ENCODE assay signal across 22 cellular contexts in genomic region chr7:22269963-22270362, GRCh38.
DNase-seq lines count a peak whose midpoint lies in the region; ATAC-seq, FAIRE-seq and TF ChIP-seq lines count a peak whose summit lies in the region.
"Had no signal": no experiment of that assay in that cellular context is flagged by ENCODE, and none has a peak within 500 bp of the region (broad histone marks: within the 10 kb centered on the region; RNA-seq: fewer than 3 reads in every experiment).

No MANE protein-coding gene starts in this region.

- H3K4me3 Mint-ChIP-seq in endodermal cell: no peak overlapping the region
- H3K4me3 Mint-ChIP-seq: activated T-helper 1 cell treated with anti-CD3 and anti-CD28 coated beads, Interleukin-12 subunit alpha, Interleukin-12 subunit beta, Interleukin-2, Interleukin-4 antibody, amounts not matched to agents 30 ng/mL and 10 ng/mL and 1 ng/mL, durations not matched to agents 14 hours and 24 hours and 36 hours had no signal

- no peaks in the 10 kb centered on the region for H3K9me3 Mint-ChIP-seq in endodermal cell
- H3K9me3 Mint-ChIP-seq: activated T-helper 1 cell treated with anti-CD3 and anti-CD28 coated beads, Interleukin-12 subunit alpha, Interleukin-12 subunit beta, Interleukin-2, Interleukin-4 antibody, amounts not matched to agents 30 ng/mL and 10 ng/mL and 1 ng/mL, durations not matched to agents 14 hours and 24 hours and 36 hours had no signal

- TF ChIP-seq CTCF in endodermal cell (conservative IDR thresholded peaks at IDR 0.05): no peak
- no peak for TF ChIP-seq CTCF in RWPE1 (conservative IDR thresholded peaks at IDR 0.05; ENCODE audit: low read depth)

- H3K27me3 ChIP-seq in endodermal cell (ENCODE audit: control insufficient read depth, insufficient read depth, low read length, poor library complexity, severe bottlenecking): no peaks in the 10 kb centered on the region
- H3K27me3 ChIP-seq: BLaER1, neutrophil, testis had no signal

- H3K27ac ChIP-seq in endodermal cell (ENCODE audit: low read depth, low read length): no peak overlapping the region
- no peak overlapping the region for H3K27ac ChIP-seq in RWPE1
- H3K27ac ChIP-seq: BLaER1, neutrophil, SK-N-MC, testis had no signal

- no peak overlapping the region for H3K4me3 ChIP-seq in endodermal cell (ENCODE audit: low read length)
- H3K4me3 ChIP-seq: BLaER1, SK-N-MC, testis had no signal

- H3K4me1 Mint-ChIP-seq in endodermal cell: peaks cover 30% of the 10 kb centered on the region

- H3K9me3 ChIP-seq in endodermal cell (ENCODE audit: control insufficient read depth, low read length): peaks cover 11% of the 10 kb centered on the region
- H3K9me3 ChIP-seq: neutrophil, testis had no signal

- no peak for FAIRE-seq in frontal cortex (lab: Jason Lieb, UNC)
- FAIRE-seq: A204.1 had no signal

- H3K4me1 ChIP-seq in endodermal cell (ENCODE audit: control insufficient read depth, insufficient read depth, low read length): no peaks in the 10 kb centered on the region
- H3K4me1 ChIP-seq: testis had no signal

- no peaks in the 10 kb centered on the region for H3K27me3 Mint-ChIP-seq in endodermal cell (ENCODE audit: insufficient read depth)

- 93 to 100% methylated on average over 1 to 3 of the region's 3 CpGs for WGBS in endodermal cell (ENCODE audit: insufficient coverage in 1 of 2, insufficient read length in 1 of 2), 2 experiments

- no peak overlapping the region for H3K9ac ChIP-seq in endodermal cell (ENCODE audit: extremely low read depth, low read length, poor library complexity, severe bottlenecking)
- H3K9ac ChIP-seq: BLaER1 had no signal

- ATAC-seq in HG03571 (IDR thresholded peaks at IDR 0.05; ENCODE audit: unreplicated experiment): no peak
- ATAC-seq: activated CD4-positive, CD25-positive, alpha-beta regulatory T cell treated with anti-CD3 and anti-CD28 coated beads, Interleukin-2, amount 50 U/mL, for 24 hours; left cardiac atrium; Panc1 had no signal

- peak; percentile 16 for DNase-seq in NCI-H510A treated with DMSO at 0.1 percent for 48 hours (lab: John Stamatoyannopoulos, UW)
- DNase-seq in NCI-H510A (lab: John Stamatoyannopoulos, UW): no peak
- DNase-seq in NCI-H345 treated with DMSO at 0.1 percent for 48 hours (lab: John Stamatoyannopoulos, UW; ENCODE audit: unreplicated experiment): peak; percentile 13
- no peak for DNase-seq in endodermal cell
- no peak for DNase-seq in frontal cortex (ENCODE audit: low spot score in 2 of 2)
- no peak for DNase-seq in RWPE1 (ENCODE audit: low spot score)
- DNase-seq in activated effector memory CD4-positive, alpha-beta T cell treated with Interleukin-2 at 50 U/mL for 16 hours: no peak
- DNase-seq: foreskin fibroblast, Kasumi-1, left cardiac atrium, NCI-H1694, NCI-H82, retina, testis had no signal

- H3K36me3 Mint-ChIP-seq in endodermal cell (ENCODE audit: low read depth): peaks cover 7% of the 10 kb centered on the region

- H3K27ac Mint-ChIP-seq in endodermal cell: peak overlapping the region; percentile 70
- H3K27ac Mint-ChIP-seq: activated T-helper 1 cell treated with anti-CD3 and anti-CD28 coated beads, Interleukin-12 subunit alpha, Interleukin-12 subunit beta, Interleukin-2, Interleukin-4 antibody, amounts not matched to agents 30 ng/mL and 10 ng/mL and 1 ng/mL, durations not matched to agents 14 hours and 24 hours and 36 hours had no signal

- no peaks in the 10 kb centered on the region for H3K36me3 ChIP-seq in endodermal cell (ENCODE audit: control insufficient read depth, insufficient read depth, low read length)
- H3K36me3 ChIP-seq: neutrophil had no signal

- CTCF ChIA-PET in RWPE1 (lab: Yijun Ruan, JAX): no interaction called here

- POLR2A ChIA-PET in RWPE1 (lab: Yijun Ruan, JAX; ENCODE audit: low non-redundant PET): no interaction called here

Comparison
In these comparisons a context has a peak if more than half of its experiments do, and no peak if none do; other contexts are left out.
1. DNase-seq: peak in NCI-H510A treated with DMSO at 0.1 percent for 48 hours (single experiment) and NCI-H345 treated with DMSO at 0.1 percent for 48 hours (single experiment); none in NCI-H510A (single experiment), endodermal cell (single experiment), frontal cortex (0 of 2), RWPE1 (single experiment) and activated effector memory CD4-positive, alpha-beta T cell treated with Interleukin-2 at 50 U/mL for 16 hours (single experiment).